In genomic region chr1:188903241-188903640, GRCh38 we compare ENCODE assay signal across 33 cellular contexts.
"Had no signal": no experiment of that assay in that cellular context is flagged by ENCODE, and none has a peak within 500 bp of the region (broad histone marks: within the 10 kb centered on the region; RNA-seq: fewer than 3 reads in every experiment).

No MANE protein-coding gene starts in this region.

- H3K27ac ChIP-seq: adrenal gland, ascending aorta, body of pancreas, brain microvascular endothelial cell, breast epithelium, cardiac muscle cell had no signal

- FAIRE-seq: astrocyte, bronchial epithelial cell had no signal

- DNase-seq: activated effector memory CD4-positive, alpha-beta T cell treated with anti-CD3 and anti-CD28 coated beads, Interleukin-2, amount 50 U/mL, for 16 hours; activated effector memory CD4-positive, alpha-beta T cell treated with Interleukin-2 at 50 U/mL for 16 hours; activated gamma-delta T cell; activated gamma-delta T cell treated with Interleukin-2 at 50 U/mL for 16 hours; activated naive CD4-positive, alpha-beta T cell; activated naive CD4-positive, alpha-beta T cell treated with anti-CD3 and anti-CD28 coated beads for 36 hours; activated naive CD4-positive, alpha-beta T cell treated with anti-CD3 and anti-CD28 coated beads, Interleukin-2, amount 10 ng/mL, durations not matched to agents 7 days and 5 days; activated naive CD4-positive, alpha-beta T cell treated with anti-CD3 and anti-CD28 coated beads, Interleukin-2, amount 50 U/mL, for 16 hours; activated naive CD4-positive, alpha-beta T cell treated with Interleukin-2 at 50 U/mL for 16 hours; activated naive CD8-positive, alpha-beta T cell treated with anti-CD3 and anti-CD28 coated beads for 36 hours; activated naive CD8-positive, alpha-beta T cell treated with anti-CD3 and anti-CD28 coated beads, Interleukin-2, amount 10 ng/mL, durations not matched to agents 7 days and 5 days; activated naive CD8-positive, alpha-beta T cell treated with anti-CD3 and anti-CD28 coated beads, Interleukin-2, amount 50 U/mL, for 24 hours; activated T-cell treated with anti-CD3 and anti-CD28 coated beads, Interleukin-2, amount 50 U/mL, for 1 hour; activated T-cell treated with anti-CD3 and anti-CD28 coated beads, Interleukin-2, amount 50 U/mL, for 24 hours; activated T-cell treated with anti-CD3 and anti-CD28 coated beads, Interleukin-2, amount 50 U/mL, for 4 hours; activated T-cell treated with anti-CD3 and anti-CD28 coated beads, Interleukin-2, amount 50 U/mL, for 72 hours; adrenal gland; amniotic stem cell; amygdala; anterior cingulate cortex; aorta; body of pancreas; brain microvascular endothelial cell; caudate nucleus; central memory CD4-positive, alpha-beta T cell; cerebellar nuclear complex had no signal

- ATAC-seq: activated naive CD4-positive, alpha-beta T cell treated with anti-CD3 and anti-CD28 coated beads, Interleukin-2, amount 50 U/mL, for 72 hours; activated naive CD8-positive, alpha-beta T cell treated with anti-CD3 and anti-CD28 coated beads, Interleukin-2, amount 50 U/mL, for 24 hours; activated T-cell treated with anti-CD3 and anti-CD28 coated beads, Interleukin-2, amount 50 U/mL, for 4 hours; activated T-cell treated with anti-CD3 and anti-CD28 coated beads, Interleukin-2, amount 50 U/mL, for 72 hours; activated T-helper 17 cell treated with anti-CD3 and anti-CD28 coated beads, Interleukin-2, amount 50 U/mL, for 72 hours; body of pancreas had no signal

- H3K4me3 ChIP-seq: adrenal gland, ascending aorta, body of pancreas, breast epithelium, cardiac muscle cell had no signal

- H3K36me3 ChIP-seq: adrenal gland, ascending aorta, brain microvascular endothelial cell, breast epithelium, cardiac muscle cell had no signal

- H3K9me3 ChIP-seq: adrenal gland, ascending aorta, body of pancreas, breast epithelium had no signal

- H3K27me3 ChIP-seq: adrenal gland, ascending aorta, body of pancreas, brain microvascular endothelial cell, breast epithelium, cardiac muscle cell had no signal

- H3K4me1 ChIP-seq: ascending aorta, body of pancreas, breast epithelium had no signal
